Comparison of ENCODE assay signal across 8 cellular contexts in the genomic region with DNA sequence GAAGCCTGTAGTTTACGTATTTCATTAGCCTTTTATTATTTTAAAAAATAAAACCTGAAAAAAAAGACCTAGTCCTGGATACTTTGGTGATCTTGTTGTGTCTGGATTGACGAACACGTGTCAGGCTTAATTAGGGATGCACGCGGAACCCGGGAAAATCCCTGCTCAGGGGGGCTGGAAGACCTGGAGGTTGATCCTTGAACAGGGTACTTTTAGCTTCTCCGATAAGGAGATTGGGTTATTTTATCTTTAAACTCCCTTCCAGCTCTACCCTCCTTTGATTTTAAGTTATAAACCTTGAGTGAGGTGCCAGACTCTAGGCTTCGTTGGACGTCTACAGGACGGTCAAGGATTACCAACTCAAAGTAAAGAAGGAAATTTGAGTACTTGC. TPM values are rescaled to one million over a fixed set of nuclear protein-coding genes. Genes with fewer than 3 reads are reported as not detected.
DNase-seq lines count a peak whose midpoint lies in the region; ATAC-seq and TF ChIP-seq lines count a peak whose summit lies in the region.

No MANE protein-coding gene starts in this region.

- H3K36me3 Mint-ChIP-seq in natural killer cell treated with Interleukin-12 subunit alpha and Interleukin-12 subunit beta and Interleukin-15 and Interleukin-18, amount 100 ng/mL, for 72 hours = peaks cover 16% of the 10 kb centered on the region

- intact Hi-C loops in Right ventricle myocardium inferior (cut with DNase I) (no loop called here), cardiac septum (cut with DNase I) (loop anchor here (2.0 kb wide), 2 partner anchors 29 to 79 kb away; partner anchors contain the start of genes C1orf50, ERMAP, P3H1 and SVBP)

- DNase-seq in Right ventricle myocardium inferior (ENCODE audit: missing footprints) (no peak), cardiac septum (ENCODE audit: low spot score) (no peak), cortex of kidney (lab: John Stamatoyannopoulos, UW) (no peak)
- DNase-seq in natural killer cell treated with Interleukin-12 subunit alpha and Interleukin-12 subunit beta and Interleukin-15 and Interleukin-18, amount 100 ng/mL, for 72 hours (ENCODE audit: low spot score) = no peak
- DNase-seq in stimulated activated naive CD4-positive, alpha-beta T cell (lab: John Stamatoyannopoulos, UW) = no peak
- DNase-seq in stimulated activated CD4-positive, alpha-beta T cell treated with anti-CD3 and anti-CD28 coated beads, Interleukin-2, amount 100 ng/mL, for 48 hours = no peak

- H2AFZ ChIP-seq in KMS-11 (ENCODE audit: low read depth) = peak overlapping the region; percentile 74

- H3K4me1 ChIP-seq in KMS-11 (ENCODE audit: low read depth, poor library complexity, severe bottlenecking) (peaks cover 13% of the 10 kb centered on the region), ectodermal cell (ENCODE audit: control insufficient read depth, insufficient read depth, low read length) (peaks cover 11% of the 10 kb centered on the region)

- H3K4me2 ChIP-seq in KMS-11 = peak overlapping the region; percentile 52

- no peaks in the 10 kb centered on the region for H4K20me1 ChIP-seq in KMS-11 (ENCODE audit: insufficient read depth)

- no peak overlapping the region for H3K27ac ChIP-seq in KMS-11
- no peak overlapping the region for H3K27ac ChIP-seq in ectodermal cell (ENCODE audit: insufficient read depth, low read depth, low read length, poor library complexity, severe bottlenecking)

- no peaks in the 10 kb centered on the region for H3K9me3 Mint-ChIP-seq in natural killer cell treated with Interleukin-12 subunit alpha and Interleukin-12 subunit beta and Interleukin-15 and Interleukin-18, amount 100 ng/mL, for 72 hours

- peaks cover 27 to 32% of the 10 kb centered on the region in 2 donors for H3K4me1 Mint-ChIP-seq in natural killer cell treated with Interleukin-12 subunit alpha and Interleukin-12 subunit beta and Interleukin-15 and Interleukin-18, amount 100 ng/mL, for 72 hours (ENCODE audit: low read depth in 2 of 2)

- H3K27me3 ChIP-seq in KMS-11 (ENCODE audit: insufficient read depth, low read depth) = no peaks in the 10 kb centered on the region
- no peaks in the 10 kb centered on the region for H3K27me3 ChIP-seq in ectodermal cell (ENCODE audit: control insufficient read depth, insufficient read depth, low read length, poor library complexity, severe bottlenecking)

- peaks cover 8% of the 10 kb centered on the region; the same call in 1 of the 2 replicates for H3K79me2 ChIP-seq in KMS-11 (ENCODE audit: insufficient read depth, low read depth)

- whole genome bisulfite sequencing in ectodermal cell, 2 experiments = 4 to 8% methylated on average over 9 to 10 of the region's 10 CpGs

- no peak for TF ChIP-seq CTCF in KMS-11 (conservative IDR thresholded peaks at IDR 0.05; ENCODE audit: low read depth, low read length)

- ATAC-seq in Right ventricle myocardium inferior = peak; percentile 1
- peak in 1 of 2 donors; percentile 3 for ATAC-seq in natural killer cell treated with Interleukin-12 subunit alpha and Interleukin-12 subunit beta and Interleukin-15 and Interleukin-18, amount 100 ng/mL, for 72 hours

- H3K36me3 ChIP-seq in KMS-11 (ENCODE audit: insufficient read depth) = no peaks in the 10 kb centered on the region
- H3K36me3 ChIP-seq in ectodermal cell (ENCODE audit: control insufficient read depth, insufficient read depth, low read length) = peaks cover 15% of the 10 kb centered on the region

- H3K9me3 ChIP-seq in ectodermal cell (ENCODE audit: control insufficient read depth, low read length) = no peaks in the 10 kb centered on the region

- no peak overlapping the region for H3K4me3 ChIP-seq in KMS-11 (IDR thresholded peaks at IDR 0.05; ENCODE audit: insufficient read depth, low read depth, low read length)
- peak overlapping the region; percentile 94 for H3K4me3 ChIP-seq in ectodermal cell (ENCODE audit: insufficient read depth, low read depth, low read length)

- H3K27ac Mint-ChIP-seq in natural killer cell treated with Interleukin-12 subunit alpha and Interleukin-12 subunit beta and Interleukin-15 and Interleukin-18, amount 100 ng/mL, for 72 hours = peak overlapping the region; percentile 78 to 81

- no peak overlapping the region for H3K9ac ChIP-seq in KMS-11

- H3K27me3 Mint-ChIP-seq in natural killer cell treated with Interleukin-12 subunit alpha and Interleukin-12 subunit beta and Interleukin-15 and Interleukin-18, amount 100 ng/mL, for 72 hours = no peaks in the 10 kb centered on the region

- peak overlapping the region; percentile 99 for H3K4me3 Mint-ChIP-seq in natural killer cell treated with Interleukin-12 subunit alpha and Interleukin-12 subunit beta and Interleukin-15 and Interleukin-18, amount 100 ng/mL, for 72 hours

RNA-seq across cellular contexts. Expression of gene ZNF691, which starts 0.6 kb away (rescaled TPM):
- total RNA-seq in Right ventricle myocardium inferior (7.7 TPM), cardiac septum (6.5 TPM)
- 21.6 TPM for polyA plus RNA-seq in ectodermal cell (2013, experiment 1 of 4)
- 21.4 TPM for polyA plus RNA-seq in ectodermal cell (2013, experiment 2 of 4)
- polyA plus RNA-seq in ectodermal cell (2013, experiment 3 of 4) = 15.6 TPM
- polyA plus RNA-seq in ectodermal cell (2013, experiment 4 of 4) = 18.2 TPM
- 10 to 100 TPM; 10.1 to 14.0 TPM for total RNA-seq in natural killer cell treated with Interleukin-12 subunit alpha and Interleukin-12 subunit beta and Interleukin-15 and Interleukin-18, amount 100 ng/mL, for 72 hours

RNA-seq across cellular contexts. Expression of gene SVBP, which starts 28.7 kb away (rescaled TPM):
- total RNA-seq in Right ventricle myocardium inferior = 15.3 TPM
- total RNA-seq in cardiac septum = 17.7 TPM
- polyA plus RNA-seq in ectodermal cell (2013, experiment 1 of 4) = 60.9 TPM
- 67.1 TPM for polyA plus RNA-seq in ectodermal cell (2013, experiment 2 of 4)
- polyA plus RNA-seq in ectodermal cell (2013, experiment 3 of 4) = 66.9 TPM
- polyA plus RNA-seq in ectodermal cell (2013, experiment 4 of 4) = 78.9 TPM
- total RNA-seq in natural killer cell treated with Interleukin-12 subunit alpha and Interleukin-12 subunit beta and Interleukin-15 and Interleukin-18, amount 100 ng/mL, for 72 hours = 10 to 100 TPM in 1 of 2 donors, 1 to 10 TPM in 1; 8.4 to 10.7 TPM

RNA-seq across cellular contexts. Expression of gene ERMAP, which starts 28.9 kb away (rescaled TPM):
- total RNA-seq in Right ventricle myocardium inferior (2.7 TPM), cardiac septum (8.5 TPM)
- polyA plus RNA-seq in ectodermal cell (2013, experiment 1 of 4) = 5.4 TPM
- polyA plus RNA-seq in ectodermal cell (2013, experiment 2 of 4) = 6.0 TPM
- polyA plus RNA-seq in ectodermal cell (2013, experiment 3 of 4) = 3.9 TPM
- 5.2 TPM for polyA plus RNA-seq in ectodermal cell (2013, experiment 4 of 4)
- total RNA-seq in natural killer cell treated with Interleukin-12 subunit alpha and Interleukin-12 subunit beta and Interleukin-15 and Interleukin-18, amount 100 ng/mL, for 72 hours = 1 to 10 TPM; 2.5 to 4.0 TPM
